20 cellular contexts compared by ENCODE assay signal in the genomic region with DNA sequence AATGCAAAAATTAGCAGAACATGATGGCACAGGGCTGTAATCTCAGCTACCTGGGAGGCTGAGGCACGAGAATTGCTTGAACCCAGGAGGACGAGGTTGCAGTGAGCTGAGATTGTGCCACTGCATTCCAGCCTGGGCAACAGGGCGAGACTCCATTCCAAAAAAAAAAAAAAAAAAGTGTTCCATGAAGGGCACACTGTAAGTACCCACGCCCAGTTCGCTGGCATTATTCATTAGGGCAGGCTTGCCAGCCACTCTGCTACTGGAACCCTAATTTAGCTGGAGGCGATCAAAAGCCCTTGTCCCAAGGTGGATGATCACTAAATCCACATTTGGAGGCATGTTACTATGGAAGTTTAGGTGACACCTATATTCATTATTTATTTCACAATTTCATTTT. TPM values are rescaled to one million over a fixed set of nuclear protein-coding genes. Genes with fewer than 3 reads are reported as not detected.
DNase-seq lines count a peak whose midpoint lies in the region; ATAC-seq, FAIRE-seq and TF ChIP-seq lines count a peak whose summit lies in the region.
"Had no signal": no experiment of that assay in that cellular context is flagged by ENCODE, and none has a peak within 500 bp of the region (broad histone marks: within the 10 kb centered on the region; RNA-seq: fewer than 3 reads in every experiment).

No MANE protein-coding gene starts in this region.

- H3K27me3 ChIP-seq in right atrium auricular region, result no peaks in the 10 kb centered on the region
- H3K27me3 ChIP-seq in body of pancreas, result no peaks in the 10 kb centered on the region
- no peaks in the 10 kb centered on the region for H3K27me3 ChIP-seq in pancreas

- TF ChIP-seq CTCF in right atrium auricular region (IDR thresholded peaks at IDR 0.05) (no peak), body of pancreas (IDR thresholded peaks at IDR 0.05) (no peak), pancreas (IDR thresholded peaks at IDR 0.05) (no peak)

- H3K4me3 ChIP-seq in right atrium auricular region (no peak overlapping the region), body of pancreas (no peak overlapping the region), pancreas (no peak overlapping the region)

- H3K9me3 ChIP-seq in right atrium auricular region (no peaks in the 10 kb centered on the region), body of pancreas (no peaks in the 10 kb centered on the region), pancreas (no peaks in the 10 kb centered on the region)

- FAIRE-seq in pancreas (lab: Jason Lieb, UNC), result no peak
- FAIRE-seq: G401.6, GM12892, H1 had no signal

- H3K4me1 ChIP-seq in right atrium auricular region (peaks cover 0 to 10% of the 10 kb centered on the region in 2 donors), body of pancreas (peaks cover 41% of the 10 kb centered on the region), pancreas (peaks cover 18 to 34% (median 33%) of the 10 kb centered on the region in 3 donors)

- no peak for TF ChIP-seq POLR2A in body of pancreas (IDR thresholded peaks at IDR 0.05)

- H3K27ac ChIP-seq in right atrium auricular region (no peak overlapping the region), body of pancreas (peak overlapping the region; percentile 40 to 65 (median 46)), pancreas (peak overlapping the region in 3 of 4 donors; percentile 17 to 55 (median 40))

- ATAC-seq in left ventricle myocardium superior (peak; percentile 40), body of pancreas (peak; percentile 8), pancreas (peak; percentile 4 to 42 (median 19)), HG02642 (IDR thresholded peaks at IDR 0.05; ENCODE audit: poor library complexity, unreplicated experiment) (no peak)

- 37 to 45% methylated on average over 6 of the region's 6 CpGs for WGBS in body of pancreas, 2 donors
- 23 to 29% methylated on average over 6 of the region's 6 CpGs for WGBS in pancreas, 2 donors

- intact Hi-C loops in left ventricle myocardium superior (cut with micrococcal nuclease), result no loop called here
- intact Hi-C loops in body of pancreas (cut with DNase I), result no loop called here
- intact Hi-C loops in pancreas (cut with DNase I), result loop anchor here in 1 of 3 donors (10.0 kb wide), 1 partner anchor 107 kb away; no protein-coding TSS in a partner anchor

- DNase-seq in left ventricle myocardium superior (no peak), right atrium auricular region (ENCODE audit: low spot score) (no peak), body of pancreas (peak in 2 of 4 donors; percentile 37 to 43), pancreas (no peak), NCI-H2171 treated with DMSO at 0.1 percent for 48 hours (lab: John Stamatoyannopoulos, UW) (no peak)
- DNase-seq in stimulated activated CD4-positive, alpha-beta T cell treated with anti-CD3 and anti-CD28 coated beads, Interleukin-4, amount 100 ng/mL, for 4 hours, result no peak
- DNase-seq: C1 segment of cervical spinal cord; Calu3; CD4-positive, alpha-beta memory T cell; COR-L47; DMS153; DND-41; H7; HCEC 1CT had no signal

- no peaks in the 10 kb centered on the region for H3K36me3 ChIP-seq in right atrium auricular region
- H3K36me3 ChIP-seq in body of pancreas (replicated peaks in 1 of 2; ENCODE audit: insufficient read depth in 1 of 2, low read depth in 2 of 2), result peaks cover 0 to 2% of the 10 kb centered on the region in 2 donors
- H3K36me3 ChIP-seq in pancreas, result no peaks in the 10 kb centered on the region

RNA-seq across cellular contexts. Expression of a gene that starts 5.0 kb away (rescaled TPM):
- total RNA-seq in left ventricle myocardium superior (3.7 TPM), right atrium auricular region (1 to 10 TPM; 3.7 to 6.2 TPM), body of pancreas (1 to 10 TPM; 4.6 to 5.4 TPM), pancreas (1 to 10 TPM; 3.0 to 8.4 (median 4.7) TPM)
- 1 to 10 TPM; 2.3 to 3.4 TPM for polyA plus RNA-seq in pancreas
- total RNA-seq: A172 had no signal
- polyA plus RNA-seq: BJ had no signal

RNA-seq across cellular contexts. Expression of a gene that starts 39.1 kb away (rescaled TPM):
- 0.22 TPM for total RNA-seq in left ventricle myocardium superior
- under 1 TPM; 0.15 to 0.24 TPM for total RNA-seq in right atrium auricular region
- 100 to 1,000 TPM in 1 of 2 donors, 10 to 100 TPM in 1; 49.1 to 133 TPM for total RNA-seq in body of pancreas
- 100 to 1,000 TPM in 4 of 6 donors, 10 to 100 TPM in 2; 62.5 to 164 (median 123) TPM for total RNA-seq in pancreas
- polyA plus RNA-seq in pancreas, result 10 to 100 TPM; 68.8 to 87.5 TPM
- total RNA-seq: CD4-positive, alpha-beta memory T cell had no signal
- polyA plus RNA-seq: BJ; CD4-positive, alpha-beta memory T cell had no signal

Comparison
In these comparisons a context has a peak if more than half of its experiments do, and no peak if none do; other contexts are left out.
1. H3K27ac ChIP-seq: peak in body of pancreas (4 of 4) and pancreas (3 of 4); none in right atrium auricular region (0 of 2).
2. RNA of a gene that starts 39.1 kb away (total RNA-seq): 62.5 to 164 TPM in pancreas and 49.1 to 133 TPM in body of pancreas; 0.15 to 0.24 TPM in right atrium auricular region and 0.22 TPM in left ventricle myocardium superior (single experiment); every median in the first group is over 10 times any median in the second.